2 cellular contexts compared by ENCODE assay signal in the genomic region with DNA sequence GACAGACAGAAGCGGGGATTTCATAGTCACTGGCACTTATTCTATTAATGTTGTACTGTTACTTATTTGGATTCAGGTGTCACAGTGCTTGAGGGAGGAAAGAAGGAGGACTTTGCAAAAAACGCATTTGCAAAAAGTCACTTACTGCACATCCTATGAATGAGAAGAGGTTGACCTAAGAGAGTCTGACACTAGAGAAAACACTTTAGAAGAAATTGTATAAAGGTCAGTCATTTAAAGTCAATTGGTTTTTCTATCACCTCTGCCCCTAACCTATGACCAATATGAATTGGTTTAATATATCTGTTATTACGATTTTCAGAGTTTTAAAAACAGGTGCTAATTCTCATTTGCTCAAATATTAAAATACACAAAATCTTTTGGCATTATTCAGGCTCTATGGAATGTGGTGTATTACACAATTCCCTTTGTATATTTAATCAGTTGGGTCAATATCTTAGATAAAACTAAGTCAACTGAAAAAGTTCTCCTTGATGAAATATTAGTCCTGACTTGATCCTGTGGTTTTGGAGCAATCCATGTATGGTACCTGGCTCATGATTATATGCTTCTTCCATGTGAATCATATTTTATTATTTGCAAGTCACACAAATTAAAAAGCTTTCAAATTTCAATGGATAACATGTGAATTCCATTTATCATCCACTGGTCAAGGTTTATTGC.
A peak's percentile ranks its signal among the peaks of the same experiment; 100 is the strongest.
TF ChIP-seq lines count a peak whose summit lies in the region.

No MANE protein-coding gene starts in this region.

TF ChIP-seq in A549, 52 proteins besides CTCF, POLR2A, EP300 and RAD21:
- TF ChIP-seq CEBPB (IDR thresholded peaks at IDR 0.05) (peak in 1 of 2 experiments; percentile 60; a peak in 2 of 4 replicates), POLR2AphosphoS2 (conservative IDR thresholded peaks at IDR 0.05; ENCODE audit: low read length) (no peak), NFE2L2 (conservative IDR thresholded peaks at IDR 0.05; ENCODE audit: low read length) (no peak), BHLHE40 (IDR thresholded peaks at IDR 0.05; ENCODE audit: low read depth, low read length) (no peak), JUNB (IDR thresholded peaks at IDR 0.05) (peak; percentile 35; the same call in 1 of the 2 replicates), KDM1A (IDR thresholded peaks at IDR 0.05; ENCODE audit: low read depth) (no peak), RNF2 (IDR thresholded peaks at IDR 0.05; ENCODE audit: borderline replicate concordance, low read depth) (no peak), TP53 (CRISPR knock-in tag; IDR thresholded peaks at IDR 0.05) (no peak), FOSL2 (IDR thresholded peaks at IDR 0.05) (no peak), FOSL2 (CRISPR knock-in tag; IDR thresholded peaks at IDR 0.05) (no peak), FOXS1 (CRISPR knock-in tag; IDR thresholded peaks at IDR 0.05) (no peak), HOXB13 (CRISPR knock-in tag; IDR thresholded peaks at IDR 0.05; ENCODE audit: low read depth) (no peak), TFCP2L1 (CRISPR knock-in tag; IDR thresholded peaks at IDR 0.05) (no peak), RFX5 (IDR thresholded peaks at IDR 0.05) (no peak), JUN (IDR thresholded peaks at IDR 0.05) (no peak), NR3C1 (IDR thresholded peaks at IDR 0.05) (no peak), RARB (CRISPR knock-in tag; IDR thresholded peaks at IDR 0.05) (no peak), ZNF302 (CRISPR knock-in tag; IDR thresholded peaks at IDR 0.05) (no peak)
- TF ChIP-seq, protein P1, sequence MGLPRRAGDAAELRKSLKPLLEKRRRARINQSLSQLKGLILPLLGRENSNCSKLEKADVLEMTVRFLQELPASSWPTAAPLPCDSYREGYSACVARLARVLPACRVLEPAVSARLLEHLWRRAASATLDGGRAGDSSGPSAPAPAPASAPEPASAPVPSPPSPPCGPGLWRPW (IDR thresholded peaks at IDR 0.05), result peak; percentile 18; the same call in 1 of the 2 replicates
- TF ChIP-seq, protein P2, sequence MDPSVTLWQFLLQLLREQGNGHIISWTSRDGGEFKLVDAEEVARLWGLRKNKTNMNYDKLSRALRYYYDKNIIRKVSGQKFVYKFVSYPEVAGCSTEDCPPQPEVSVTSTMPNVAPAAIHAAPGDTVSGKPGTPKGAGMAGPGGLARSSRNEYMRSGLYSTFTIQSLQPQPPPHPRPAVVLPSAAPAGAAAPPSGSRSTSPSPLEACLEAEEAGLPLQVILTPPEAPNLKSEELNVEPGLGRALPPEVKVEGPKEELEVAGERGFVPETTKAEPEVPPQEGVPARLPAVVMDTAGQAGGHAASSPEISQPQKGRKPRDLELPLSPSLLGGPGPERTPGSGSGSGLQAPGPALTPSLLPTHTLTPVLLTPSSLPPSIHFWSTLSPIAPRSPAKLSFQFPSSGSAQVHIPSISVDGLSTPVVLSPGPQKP (IDR thresholded peaks at IDR 0.05; ENCODE audit: low read depth, low read length), result no peak
- TF ChIP-seq, protein P3, sequence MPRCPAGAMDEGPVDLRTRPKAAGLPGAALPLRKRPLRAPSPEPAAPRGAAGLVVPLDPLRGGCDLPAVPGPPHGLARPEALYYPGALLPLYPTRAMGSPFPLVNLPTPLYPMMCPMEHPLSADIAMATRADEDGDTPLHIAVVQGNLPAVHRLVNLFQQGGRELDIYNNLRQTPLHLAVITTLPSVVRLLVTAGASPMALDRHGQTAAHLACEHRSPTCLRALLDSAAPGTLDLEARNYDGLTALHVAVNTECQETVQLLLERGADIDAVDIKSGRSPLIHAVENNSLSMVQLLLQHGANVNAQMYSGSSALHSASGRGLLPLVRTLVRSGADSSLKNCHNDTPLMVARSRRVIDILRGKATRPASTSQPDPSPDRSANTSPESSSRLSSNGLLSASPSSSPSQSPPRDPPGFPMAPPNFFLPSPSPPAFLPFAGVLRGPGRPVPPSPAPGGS (IDR thresholded peaks at IDR 0.05), result no peak
- TF ChIP-seq, protein P4, sequence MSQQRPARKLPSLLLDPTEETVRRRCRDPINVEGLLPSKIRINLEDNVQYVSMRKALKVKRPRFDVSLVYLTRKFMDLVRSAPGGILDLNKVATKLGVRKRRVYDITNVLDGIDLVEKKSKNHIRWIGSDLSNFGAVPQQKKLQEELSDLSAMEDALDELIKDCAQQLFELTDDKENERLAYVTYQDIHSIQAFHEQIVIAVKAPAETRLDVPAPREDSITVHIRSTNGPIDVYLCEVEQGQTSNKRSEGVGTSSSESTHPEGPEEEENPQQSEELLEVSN (IDR thresholded peaks at IDR 0.05; ENCODE audit: borderline replicate concordance, low read depth), result no peak
- TF ChIP-seq, protein P5, sequence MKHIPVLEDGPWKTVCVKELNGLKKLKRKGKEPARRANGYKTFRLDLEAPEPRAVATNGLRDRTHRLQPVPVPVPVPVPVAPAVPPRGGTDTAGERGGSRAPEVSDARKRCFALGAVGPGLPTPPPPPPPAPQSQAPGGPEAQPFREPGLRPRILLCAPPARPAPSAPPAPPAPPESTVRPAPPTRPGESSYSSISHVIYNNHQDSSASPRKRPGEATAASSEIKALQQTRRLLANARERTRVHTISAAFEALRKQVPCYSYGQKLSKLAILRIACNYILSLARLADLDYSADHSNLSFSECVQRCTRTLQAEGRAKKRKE (CRISPR knock-in tag; IDR thresholded peaks at IDR 0.05; ENCODE audit: low read depth), result no peak
- TF ChIP-seq, protein P6, sequence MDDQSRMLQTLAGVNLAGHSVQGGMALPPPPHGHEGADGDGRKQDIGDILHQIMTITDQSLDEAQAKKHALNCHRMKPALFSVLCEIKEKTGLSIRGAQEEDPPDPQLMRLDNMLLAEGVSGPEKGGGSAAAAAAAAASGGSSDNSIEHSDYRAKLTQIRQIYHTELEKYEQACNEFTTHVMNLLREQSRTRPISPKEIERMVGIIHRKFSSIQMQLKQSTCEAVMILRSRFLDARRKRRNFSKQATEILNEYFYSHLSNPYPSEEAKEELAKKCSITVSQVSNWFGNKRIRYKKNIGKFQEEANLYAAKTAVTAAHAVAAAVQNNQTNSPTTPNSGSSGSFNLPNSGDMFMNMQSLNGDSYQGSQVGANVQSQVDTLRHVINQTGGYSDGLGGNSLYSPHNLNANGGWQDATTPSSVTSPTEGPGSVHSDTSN (IDR thresholded peaks at IDR 0.05), result no peak

TF ChIP-seq in IMR-90, 13 proteins besides CTCF, POLR2A, EP300 and RAD21:
- TF ChIP-seq RFX5 (IDR thresholded peaks at IDR 0.05; ENCODE audit: low read depth, low read length), result no peak
- peak; percentile 81 for TF ChIP-seq CEBPB (IDR thresholded peaks at IDR 0.05; ENCODE audit: low read depth, low read length)
